Comparison of ENCODE assay signal across 1 cellular context in genomic region chr12:123571343-123571813, GRCh38.
TF ChIP-seq lines count a peak whose summit lies in the region.

No MANE protein-coding gene starts in this region.

TF ChIP-seq in K562, 482 proteins besides CTCF, POLR2A, EP300 and RAD21 (continued from another document):
- no peak for TF ChIP-seq THRA (IDR thresholded peaks at IDR 0.05)
- TF ChIP-seq CC2D1A (IDR thresholded peaks at IDR 0.05) = no peak
- TF ChIP-seq DIDO1 (tag; IDR thresholded peaks at IDR 0.05; ENCODE audit: low read depth) = peak; percentile 32; the same call in 1 of the 2 replicates
- TF ChIP-seq RCOR1 (IDR thresholded peaks at IDR 0.05; ENCODE audit: borderline replicate concordance in 1 of 2, low read depth in 2 of 2, low read length in 2 of 2) = no peak
- no peak for TF ChIP-seq CHD1 (IDR thresholded peaks at IDR 0.05; ENCODE audit: low read length)
- peak; percentile 43 for TF ChIP-seq ATF3 (IDR thresholded peaks at IDR 0.05)
- no peak for TF ChIP-seq ATF3 (CRISPR knock-in tag; conservative IDR thresholded peaks at IDR 0.05)
- TF ChIP-seq CBX3 (IDR thresholded peaks at IDR 0.05; ENCODE audit: borderline replicate concordance in 1 of 2, low read length in 2 of 2) = 0 out of 3 replicates have a peak, but pooled peaks of 1 of the 2 experiments have one; percentile 31
- no peak for TF ChIP-seq TAF7 (tag; IDR thresholded peaks at IDR 0.05)
- no peak for TF ChIP-seq ZBTB34 (CRISPR knock-in tag; IDR thresholded peaks at IDR 0.05)
- TF ChIP-seq USF2 (CRISPR knock-in tag; IDR thresholded peaks at IDR 0.05) = peak; percentile 93
- TF ChIP-seq PTRF (tag; IDR thresholded peaks at IDR 0.05) = no peak
- TF ChIP-seq FOXJ2 (tag; IDR thresholded peaks at IDR 0.05) = no peak
- TF ChIP-seq RFX7 (CRISPR knock-in tag; IDR thresholded peaks at IDR 0.05) = no peak
- peak; percentile 83 for TF ChIP-seq ZNF143 (CRISPR knock-in tag; IDR thresholded peaks at IDR 0.05)
- TF ChIP-seq MAX (CRISPR knock-in tag; IDR thresholded peaks at IDR 0.05) = peak; percentile 63; the same call in 1 of the 2 replicates
- TF ChIP-seq HCFC1 (IDR thresholded peaks at IDR 0.05; ENCODE audit: low read depth, low read length) = peak; percentile 91
- TF ChIP-seq TEAD2 (tag; IDR thresholded peaks at IDR 0.05) = peak; percentile 63; the same call in 1 of the 2 replicates
- TF ChIP-seq ZNF184 (CRISPR knock-in tag; IDR thresholded peaks at IDR 0.05) = no peak
- TF ChIP-seq TEAD4 (IDR thresholded peaks at IDR 0.05; ENCODE audit: low read length) = peak; percentile 59; the same call in 1 of the 2 replicates
- no peak for TF ChIP-seq TEAD4 (CRISPR knock-in tag; IDR thresholded peaks at IDR 0.05; ENCODE audit: borderline replicate concordance)
- TF ChIP-seq YY1 (IDR thresholded peaks at IDR 0.05; ENCODE audit: borderline replicate concordance in 1 of 3, control insufficient read depth in 1 of 3, extremely low read depth in 1 of 3, insufficient read depth in 3 of 3, insufficient read length in 1 of 3, insufficient replicate concordance in 2 of 3, low read depth in 1 of 3, low read length in 2 of 3) = no peak
- no peak for TF ChIP-seq TGIF2 (CRISPR knock-in tag; IDR thresholded peaks at IDR 0.05)
- 0 out of 2 replicates have a peak, but pooled peaks have one; percentile 39 for TF ChIP-seq CXXC5 (CRISPR knock-in tag; IDR thresholded peaks at IDR 0.05)
- peak; percentile 76 to 77 for TF ChIP-seq SIX5 (IDR thresholded peaks at IDR 0.05; ENCODE audit: borderline replicate concordance in 1 of 2, insufficient read depth in 1 of 2, low read depth in 1 of 2, low read length in 2 of 2)
- peak; percentile 53 for TF ChIP-seq C11orf30 (IDR thresholded peaks at IDR 0.05; ENCODE audit: low read depth)
- TF ChIP-seq RAD51 (IDR thresholded peaks at IDR 0.05; ENCODE audit: borderline replicate concordance, low read depth) = peak; percentile 90
- no peak for TF ChIP-seq ATF6 (CRISPR knock-in tag; IDR thresholded peaks at IDR 0.05)
- 0 out of 2 replicates have a peak, but pooled peaks have one; percentile 24 for TF ChIP-seq SMAD4 (CRISPR knock-in tag; conservative IDR thresholded peaks at IDR 0.05)
- no peak for TF ChIP-seq SIRT6 (IDR thresholded peaks at IDR 0.05; ENCODE audit: low read depth, low read length)
TF ChIP-seq in K562: peak in this region for 31.
